25 cellular contexts compared by ENCODE assay signal in genomic region chr16:12565423-12565822, GRCh38.
DNase-seq lines count a peak whose midpoint lies in the region; ATAC-seq and TF ChIP-seq lines count a peak whose summit lies in the region.
"Had no signal": no experiment of that assay in that cellular context is flagged by ENCODE, and none has a peak within 500 bp of the region (broad histone marks: within the 10 kb centered on the region; RNA-seq: fewer than 3 reads in every experiment).

No MANE protein-coding gene starts in this region.

- H3K9me3 Mint-ChIP-seq in activated naive CD4-positive, alpha-beta T cell treated with anti-CD3 and anti-CD28 coated beads, Interleukin-2, amount 50 U/mL, for 24 hours: no peaks in the 10 kb centered on the region
- H3K9me3 Mint-ChIP-seq in WTC11 (peaks cover 4% of the 10 kb centered on the region; the same call in 1 of the 2 replicates), endodermal cell (peaks cover under 1% of the 10 kb centered on the region)
- H3K9me3 Mint-ChIP-seq in stimulated activated naive CD8-positive, alpha-beta T cell treated with anti-CD3 and anti-CD28 coated beads, Interleukin-15, Interleukin-2, amounts not matched to agents 100 ng/mL and 50 ng/mL, for 24 hours: no peaks in the 10 kb centered on the region

- CTCF ChIA-PET in WTC11 (lab: Charles Lee): no interaction called here

- POLR2A ChIA-PET in WTC11 (lab: Charles Lee): no interaction called here

- in situ Hi-C loops in KBM-7 (cut with MboI; ENCODE audit: low pct_unique_long_range_greater_than_20kb, low sequenced_read_pairs): no loop called here

- DNase-seq in activated naive CD4-positive, alpha-beta T cell (lab: John Stamatoyannopoulos, UW): no peak
- no peak for DNase-seq in WTC11 (ENCODE audit: low spot score)
- DNase-seq in endodermal cell: no peak
- DNase-seq in KBM-7: no peak
- DNase-seq in Peyer's patch: no peak
- DNase-seq: activated CD4-positive, alpha-beta T cell treated with anti-CD3 and anti-CD28 coated beads, Interleukin-2, amount 10 ng/mL, durations not matched to agents 24 days and 14 days; adrenal gland; Caco-2; DMS53; mammary epithelial cell; NCI-H2029; NCI-H526; NK-92 treated with Interleukin-12 subunit alpha and Interleukin-12 subunit beta, amount 100 ng/mL, for 24 hours; ovary; Right ventricle myocardium superior; transverse colon had no signal

- H3K4me3 Mint-ChIP-seq in activated naive CD4-positive, alpha-beta T cell treated with anti-CD3 and anti-CD28 coated beads, Interleukin-2, amount 50 U/mL, for 24 hours: no peak overlapping the region
- H3K4me3 Mint-ChIP-seq in WTC11: no peak overlapping the region
- H3K4me3 Mint-ChIP-seq in endodermal cell: no peak overlapping the region
- H3K4me3 Mint-ChIP-seq in stimulated activated naive CD8-positive, alpha-beta T cell treated with anti-CD3 and anti-CD28 coated beads, Interleukin-15, Interleukin-2, amounts not matched to agents 100 ng/mL and 50 ng/mL, for 24 hours: no peak overlapping the region
- H3K4me3 Mint-ChIP-seq: activated CD4-positive, alpha-beta T cell treated with anti-CD3 and anti-CD28 coated beads, Interleukin-2, amount 10 ng/mL, durations not matched to agents 24 days and 14 days; dendritic cell treated with granulocyte-macrophage colony-stimulating factor and Interleukin-4, amounts not matched to agents 40 ng/mL and 50 ng/mL, for 4 days; nephron; T-helper 2 cell treated with Interferon-gamma antibody and Interleukin-4, amounts not matched to agents 5 μg/mL and 100 μg/mL, for 36 hours had no signal

- H3K27ac ChIP-seq in endodermal cell (ENCODE audit: low read depth, low read length): no peak overlapping the region
- no peak overlapping the region for H3K27ac ChIP-seq in Peyer's patch
- H3K27ac ChIP-seq: adrenal gland, C4-2B, ovary, skin epidermis, transverse colon had no signal

- H3K27me3 ChIP-seq in endodermal cell (ENCODE audit: control insufficient read depth, insufficient read depth, low read length, poor library complexity, severe bottlenecking) (no peaks in the 10 kb centered on the region), Peyer's patch (no peaks in the 10 kb centered on the region)
- H3K27me3 ChIP-seq: adrenal gland, ovary, transverse colon had no signal

- 67 to 76% methylated on average over 5 to 8 of the region's 8 CpGs for WGBS in endodermal cell (ENCODE audit: insufficient coverage in 1 of 2, insufficient read length in 1 of 2), 2 experiments

- TF ChIP-seq CTCF in WTC11 (IDR thresholded peaks at IDR 0.05) (no peak), endodermal cell (conservative IDR thresholded peaks at IDR 0.05) (no peak), Peyer's patch (IDR thresholded peaks at IDR 0.05) (no peak)

- peaks cover 17% of the 10 kb centered on the region for H3K36me3 Mint-ChIP-seq in activated naive CD4-positive, alpha-beta T cell treated with anti-CD3 and anti-CD28 coated beads, Interleukin-2, amount 50 U/mL, for 24 hours
- H3K36me3 Mint-ChIP-seq in WTC11: peaks cover 3% of the 10 kb centered on the region; the same call in 1 of the 2 replicates
- H3K36me3 Mint-ChIP-seq in endodermal cell (ENCODE audit: low read depth): peaks cover 2% of the 10 kb centered on the region
- H3K36me3 Mint-ChIP-seq in stimulated activated naive CD8-positive, alpha-beta T cell treated with anti-CD3 and anti-CD28 coated beads, Interleukin-15, Interleukin-2, amounts not matched to agents 100 ng/mL and 50 ng/mL, for 24 hours (ENCODE audit: low read depth): peaks cover 11% of the 10 kb centered on the region

- no peaks in the 10 kb centered on the region for H3K27me3 Mint-ChIP-seq in activated naive CD4-positive, alpha-beta T cell treated with anti-CD3 and anti-CD28 coated beads, Interleukin-2, amount 50 U/mL, for 24 hours
- H3K27me3 Mint-ChIP-seq in WTC11 (ENCODE audit: low read depth) (no peaks in the 10 kb centered on the region), endodermal cell (ENCODE audit: insufficient read depth) (no peaks in the 10 kb centered on the region)
- no peaks in the 10 kb centered on the region for H3K27me3 Mint-ChIP-seq in stimulated activated naive CD8-positive, alpha-beta T cell treated with anti-CD3 and anti-CD28 coated beads, Interleukin-15, Interleukin-2, amounts not matched to agents 100 ng/mL and 50 ng/mL, for 24 hours
- H3K27me3 Mint-ChIP-seq: activated CD4-positive, alpha-beta T cell treated with anti-CD3 and anti-CD28 coated beads, Interleukin-2, amount 10 ng/mL, durations not matched to agents 24 days and 14 days; dendritic cell treated with granulocyte-macrophage colony-stimulating factor and Interleukin-4, amounts not matched to agents 40 ng/mL and 50 ng/mL, for 4 days had no signal

- no peak for ATAC-seq in WTC11
- ATAC-seq: SK-N-SH treated with all-trans-retinoic acid at 6 μM for 48 hours had no signal

- peak overlapping the region; percentile 37 for H3K27ac Mint-ChIP-seq in activated naive CD4-positive, alpha-beta T cell treated with anti-CD3 and anti-CD28 coated beads, Interleukin-2, amount 50 U/mL, for 24 hours
- H3K27ac Mint-ChIP-seq in WTC11: peak overlapping the region; percentile 28; the same call in 1 of the 2 replicates
- H3K27ac Mint-ChIP-seq in endodermal cell: peak overlapping the region; percentile 15
- peak overlapping the region; percentile 42 for H3K27ac Mint-ChIP-seq in stimulated activated naive CD8-positive, alpha-beta T cell treated with anti-CD3 and anti-CD28 coated beads, Interleukin-15, Interleukin-2, amounts not matched to agents 100 ng/mL and 50 ng/mL, for 24 hours
- H3K27ac Mint-ChIP-seq: activated CD4-positive, alpha-beta T cell treated with anti-CD3 and anti-CD28 coated beads, Interleukin-2, amount 10 ng/mL, durations not matched to agents 24 days and 14 days; activated T-helper 2 cell treated with anti-CD3 and anti-CD28 coated beads, Interferon-gamma antibody, Interleukin-2, Interleukin-4, amounts not matched to agents 10 μg/mL and 5 μg/mL and 100 μg/mL, durations not matched to agents 14 hours and 24 hours and 36 hours; dendritic cell treated with granulocyte-macrophage colony-stimulating factor and Interleukin-4, amounts not matched to agents 40 ng/mL and 50 ng/mL, for 4 days; nephron; T-helper 2 cell treated with Interferon-gamma antibody and Interleukin-4, amounts not matched to agents 5 μg/mL and 100 μg/mL, for 36 hours had no signal

- H3K4me1 ChIP-seq in endodermal cell (ENCODE audit: control insufficient read depth, insufficient read depth, low read length): no peaks in the 10 kb centered on the region
- no peaks in the 10 kb centered on the region for H3K4me1 ChIP-seq in Peyer's patch
- H3K4me1 ChIP-seq: adrenal gland, Caco-2, transverse colon had no signal

- H3K4me3 ChIP-seq in endodermal cell (ENCODE audit: low read length) (no peak overlapping the region), Peyer's patch (no peak overlapping the region)
- H3K4me3 ChIP-seq: adrenal gland, ovary, skin epidermis, transverse colon had no signal

- no peak overlapping the region for H3K9ac ChIP-seq in endodermal cell (ENCODE audit: extremely low read depth, low read length, poor library complexity, severe bottlenecking)

- no peak for TF ChIP-seq POLR2A in Peyer's patch (IDR thresholded peaks at IDR 0.05)

- H3K4me1 Mint-ChIP-seq in activated naive CD4-positive, alpha-beta T cell treated with anti-CD3 and anti-CD28 coated beads, Interleukin-2, amount 50 U/mL, for 24 hours: peaks cover 43% of the 10 kb centered on the region
- H3K4me1 Mint-ChIP-seq in WTC11 (no peaks in the 10 kb centered on the region), endodermal cell (no peaks in the 10 kb centered on the region)
- peaks cover 27% of the 10 kb centered on the region for H3K4me1 Mint-ChIP-seq in stimulated activated naive CD8-positive, alpha-beta T cell treated with anti-CD3 and anti-CD28 coated beads, Interleukin-15, Interleukin-2, amounts not matched to agents 100 ng/mL and 50 ng/mL, for 24 hours (ENCODE audit: low read depth)

- H3K36me3 ChIP-seq in endodermal cell (ENCODE audit: control insufficient read depth, insufficient read depth, low read length): no peaks in the 10 kb centered on the region
- peaks cover 0 to 6% (median 0%) of the 10 kb centered on the region in 3 donors for H3K36me3 ChIP-seq in Peyer's patch
- H3K36me3 ChIP-seq: adrenal gland, ovary, transverse colon had no signal

- H3K9me3 ChIP-seq in endodermal cell (ENCODE audit: control insufficient read depth, low read length): no peaks in the 10 kb centered on the region
- H3K9me3 ChIP-seq in Peyer's patch: peaks cover 0 to 7% (median 0%) of the 10 kb centered on the region in 4 donors
- H3K9me3 ChIP-seq: adrenal gland, Caco-2, ovary, transverse colon had no signal

TF ChIP-seq in WTC11, 78 proteins besides CTCF, POLR2A, EP300 and RAD21 (continues in another document):
- TF ChIP-seq ZNF138 (CRISPR knock-in tag; conservative IDR thresholded peaks at IDR 0.05): no peak
- TF ChIP-seq JAZF1 (CRISPR knock-in tag; IDR thresholded peaks at IDR 0.05): no peak
- TF ChIP-seq SMAD4 (CRISPR knock-in tag; IDR thresholded peaks at IDR 0.05): no peak
- no peak for TF ChIP-seq SMAD3 (CRISPR knock-in tag; IDR thresholded peaks at IDR 0.05; ENCODE audit: borderline replicate concordance)
- TF ChIP-seq ZNF416 (CRISPR knock-in tag; IDR thresholded peaks at IDR 0.05): no peak
- no peak for TF ChIP-seq RORB (CRISPR knock-in tag; IDR thresholded peaks at IDR 0.05)
- TF ChIP-seq ZMAT4 (CRISPR knock-in tag; IDR thresholded peaks at IDR 0.05): no peak
- no peak for TF ChIP-seq E2F1 (CRISPR knock-in tag; IDR thresholded peaks at IDR 0.05)
- TF ChIP-seq HMGA2 (CRISPR knock-in tag; IDR thresholded peaks at IDR 0.05): no peak
